Comparison of ENCODE assay signal across 13 cellular contexts in genomic region chr1:155131285-155131684, GRCh38. TPM values are rescaled to one million over a fixed set of nuclear protein-coding genes. Genes with fewer than 3 reads are reported as not detected.
DNase-seq lines count a peak whose midpoint lies in the region; ATAC-seq and TF ChIP-seq lines count a peak whose summit lies in the region.
"Had no signal": no experiment of that assay in that cellular context is flagged by ENCODE, and none has a peak within 500 bp of the region (broad histone marks: within the 10 kb centered on the region; RNA-seq: fewer than 3 reads in every experiment).

No MANE protein-coding gene starts in this region.

- 65% methylated on average over 8 of the region's 8 CpGs for WGBS in right cardiac atrium
- no CpG with 5 or more reads among the region's 8 CpGs for WGBS in neuronal stem cell (ENCODE audit: extremely low coverage in 2 of 2, insufficient read length in 2 of 2, insufficient replicate concordance in 1 of 2), 2 donors

- H3K27me3 ChIP-seq in right cardiac atrium (ENCODE audit: control insufficient read depth, insufficient read depth) (no peaks in the 10 kb centered on the region), neuronal stem cell (ENCODE audit: control insufficient read depth in 3 of 3, insufficient read depth in 3 of 3, low read depth in 1 of 3, low read length in 3 of 3) (peaks cover 5 to 41% (median 37%) of the 10 kb centered on the region in 3 experiments)
- H3K27me3 ChIP-seq in effector memory CD4-positive, alpha-beta T cell (replicated peaks; ENCODE audit: control insufficient read depth, insufficient read depth, low read length, poor library complexity, severe bottlenecking): peaks cover 9% of the 10 kb centered on the region

- CTCF ChIA-PET in MCF 10A (lab: Yijun Ruan, JAX): interaction anchor here (0.8 to 14.0 kb wide), 9 partner anchors 9 to 96 kb away, joined by 3 to 161 read pairs (median 9); partner anchors contain the start of gene KRTCAP2

- H3K27ac Mint-ChIP-seq in MCF 10A (ENCODE audit: low read depth, unreplicated experiment): no peak overlapping the region
- H3K27ac Mint-ChIP-seq: activated CD4-positive, alpha-beta memory T cell treated with anti-CD3 and anti-CD28 coated beads for 36 hours had no signal

- peak overlapping the region; percentile 99 for H3K27ac ChIP-seq in 22Rv1
- H3K27ac ChIP-seq in right cardiac atrium (ENCODE audit: low read length): peak overlapping the region; percentile 49
- no peak overlapping the region for H3K27ac ChIP-seq in neuronal stem cell (replicated peaks; ENCODE audit: low read length)
- H3K27ac ChIP-seq in effector memory CD4-positive, alpha-beta T cell (ENCODE audit: insufficient read depth, low read length, poor library complexity, severe bottlenecking): no peak overlapping the region

- H3K36me3 ChIP-seq in neuronal stem cell (replicated peaks in 1 of 2; ENCODE audit: control insufficient read depth in 2 of 2, insufficient read depth in 2 of 2, low read length in 2 of 2): peaks cover 0 to 5% of the 10 kb centered on the region in 2 donors
- H3K36me3 ChIP-seq in effector memory CD4-positive, alpha-beta T cell (ENCODE audit: control insufficient read depth, insufficient read depth, low read length): no peaks in the 10 kb centered on the region

- no peak for ATAC-seq in right cardiac atrium

- BruUV-seq in MCF 10A (replicated peaks; lab: Mats Ljungman, UMichigan): no TSS peak

- no peak overlapping the region for H3K18ac ChIP-seq in neuronal stem cell (ENCODE audit: low read length)

- no peak overlapping the region for H4K8ac ChIP-seq in neuronal stem cell (ENCODE audit: low read depth, low read length)

- H3K4me1 Mint-ChIP-seq in MCF 10A (ENCODE audit: insufficient read depth, unreplicated experiment): peaks cover 59% of the 10 kb centered on the region

- no peak overlapping the region for H3K4ac ChIP-seq in neuronal stem cell (ENCODE audit: low read length)

- peak overlapping the region; percentile 41 for H3K14ac ChIP-seq in neuronal stem cell (ENCODE audit: low read length)

- H2AK5ac ChIP-seq in neuronal stem cell (ENCODE audit: low read depth, low read length): no peak overlapping the region

- H3K4me3 ChIP-seq in right cardiac atrium (ENCODE audit: low read length): peak overlapping the region; percentile 79
- H3K4me3 ChIP-seq in neuronal stem cell (ENCODE audit: low read length in 2 of 2): peak overlapping the region in 1 of 2 donors; percentile 11
- no peak overlapping the region for H3K4me3 ChIP-seq in effector memory CD4-positive, alpha-beta T cell (ENCODE audit: insufficient read depth, low read depth, low read length, poor library complexity, severe bottlenecking)

- H2BK15ac ChIP-seq in neuronal stem cell (ENCODE audit: low read length): no peak overlapping the region

- no peaks in the 10 kb centered on the region for H3K9me3 ChIP-seq in right cardiac atrium (ENCODE audit: control insufficient read depth, low read length)
- peaks cover 0 to 2% of the 10 kb centered on the region in 2 donors for H3K9me3 ChIP-seq in neuronal stem cell (replicated peaks in 1 of 2; ENCODE audit: control insufficient read depth in 2 of 2, insufficient read depth in 1 of 2, low read depth in 1 of 2, low read length in 2 of 2)
- H3K9me3 ChIP-seq in effector memory CD4-positive, alpha-beta T cell (ENCODE audit: control insufficient read depth, low read length): no peaks in the 10 kb centered on the region

- no peak overlapping the region for H4K91ac ChIP-seq in neuronal stem cell (ENCODE audit: low read depth, low read length, poor library complexity)

- H3K27me3 Mint-ChIP-seq in MCF 10A (ENCODE audit: insufficient read depth, unreplicated experiment): no peaks in the 10 kb centered on the region

- TF ChIP-seq CTCF in 22Rv1 (IDR thresholded peaks at IDR 0.05) (no peak), MCF 10A (IDR thresholded peaks at IDR 0.05; ENCODE audit: unreplicated experiment) (no peak), GM13976 (IDR thresholded peaks at IDR 0.05; ENCODE audit: borderline replicate concordance, control extremely low read depth, extremely low read depth, insufficient read depth, missing control alignments) (no peak)

- peak overlapping the region; percentile 61 for H3K9ac ChIP-seq in neuronal stem cell (ENCODE audit: low read depth, low read length, poor library complexity)

- POLR2A ChIA-PET in MCF 10A (lab: Yijun Ruan, JAX): interaction anchor here (3.4 to 8.1 kb wide), 5 partner anchors 34 to 158 kb away, joined by 22 to 75 read pairs (median 66); partner anchors contain the start of genes ADAM15, CKS1B, KRTCAP2 and SHC1

- no peak overlapping the region for H3K23ac ChIP-seq in neuronal stem cell (ENCODE audit: low read depth, low read length, poor library complexity)

- no peaks in the 10 kb centered on the region for H3K9me3 Mint-ChIP-seq in MCF 10A (ENCODE audit: unreplicated experiment)
- H3K9me3 Mint-ChIP-seq: activated CD4-positive, alpha-beta memory T cell treated with anti-CD3 and anti-CD28 coated beads for 36 hours had no signal

- peak overlapping the region; percentile 100 for H3K4me3 Mint-ChIP-seq in MCF 10A (ENCODE audit: unreplicated experiment)
- H3K4me3 Mint-ChIP-seq: activated CD4-positive, alpha-beta memory T cell treated with anti-CD3 and anti-CD28 coated beads for 36 hours had no signal

- peaks cover 81% of the 10 kb centered on the region for H3K36me3 Mint-ChIP-seq in MCF 10A (ENCODE audit: insufficient read depth, unreplicated experiment)

- H3K4me2 ChIP-seq in neuronal stem cell (ENCODE audit: insufficient read depth, low read length, poor library complexity, severe bottlenecking): no peak overlapping the region

- H2BK12ac ChIP-seq in neuronal stem cell (ENCODE audit: low read length): no peak overlapping the region

- DNase-seq in MCF 10A (ENCODE audit: unreplicated experiment): no peak
- peak; percentile 43 to 78 (median 68) for DNase-seq in right cardiac atrium
- no peak for DNase-seq in neuronal stem cell (ENCODE audit: low spot score)
- no peak for DNase-seq in AML-193 (lab: John Stamatoyannopoulos, UW)
- DNase-seq in GM13976 (ENCODE audit: low spot score): no peak
- no peak for DNase-seq in effector memory CD4-positive, alpha-beta T cell
- DNase-seq in DMS114 treated with DMSO at 0.1 percent for 48 hours (lab: John Stamatoyannopoulos, UW; ENCODE audit: unreplicated experiment): no peak
- DNase-seq: activated CD4-positive, alpha-beta memory T cell treated with anti-CD3 and anti-CD28 coated beads for 36 hours; activated gamma-delta T cell treated with Interleukin-2 at 50 U/mL for 16 hours; NCI-H1105 treated with DMSO at 0.1 percent for 48 hours; NCI-H510A treated with DMSO at 0.1 percent for 48 hours; RPMI8226 had no signal

- H2AFZ ChIP-seq in neuronal stem cell (ENCODE audit: low read length): no peak overlapping the region

- H3K79me1 ChIP-seq in neuronal stem cell (ENCODE audit: low read depth, low read length): no peaks in the 10 kb centered on the region

- peaks cover 3% of the 10 kb centered on the region for H3K4me1 ChIP-seq in right cardiac atrium (ENCODE audit: control insufficient read depth, insufficient read depth, low read length)
- peaks cover 33 to 41% of the 10 kb centered on the region in 2 donors for H3K4me1 ChIP-seq in neuronal stem cell (ENCODE audit: control insufficient read depth in 2 of 2, insufficient read depth in 1 of 2, low read depth in 1 of 2, low read length in 2 of 2)
- H3K4me1 ChIP-seq in effector memory CD4-positive, alpha-beta T cell (ENCODE audit: control insufficient read depth, insufficient read depth, low read length, poor library complexity, severe bottlenecking): peaks cover 45% of the 10 kb centered on the region

- no peak overlapping the region for H2BK5ac ChIP-seq in neuronal stem cell (ENCODE audit: low read length)

- in situ Hi-C loops in GM13976 (cut with MboI; ENCODE audit: low sequenced_read_pairs, unreplicated experiment): no loop called here

- intact Hi-C loops in MCF 10A (cut with micrococcal nuclease): no loop called here
- intact Hi-C loops in right cardiac atrium (cut with DNase I): no loop called here

- H2BK120ac ChIP-seq in neuronal stem cell (ENCODE audit: low read depth, low read length): no peak overlapping the region

RNA-seq across cellular contexts. Expression of gene EFNA1, which starts 3.6 kb away (rescaled TPM):
- 38.9 and 42.3 TPM in 2 replicates for total RNA-seq in MCF 10A (2022)
- 10 to 100 TPM; 25.4 to 41.4 (median 36.4) TPM for total RNA-seq in right cardiac atrium
- polyA plus RNA-seq in right cardiac atrium: 28.8 TPM
- 3.6 TPM for polyA plus RNA-seq in neuronal stem cell (2013, experiment 1 of 2)
- polyA plus RNA-seq in neuronal stem cell (2013, experiment 2 of 2): 4.3 TPM

RNA-seq across cellular contexts. Expression of gene SLC50A1, which starts 4.4 kb away (rescaled TPM):
- total RNA-seq in MCF 10A (2022) (91.2 and 97.8 TPM in 2 replicates), right cardiac atrium (10 to 100 TPM in 2 of 4 donors, 1 to 10 TPM in 2; 8.1 to 10.1 (median 9.3) TPM)
- polyA plus RNA-seq in right cardiac atrium: 13.6 TPM
- 37.1 TPM for polyA plus RNA-seq in neuronal stem cell (2013, experiment 1 of 2)
- polyA plus RNA-seq in neuronal stem cell (2013, experiment 2 of 2): 36.6 TPM

RNA-seq across cellular contexts. Expression of gene DPM3, which starts 9.0 kb away (rescaled TPM):
- total RNA-seq in MCF 10A (2022) (79.7 and 86.4 TPM in 2 replicates), right cardiac atrium (10 to 100 TPM; 71.2 to 81.6 (median 74.6) TPM)
- polyA plus RNA-seq in right cardiac atrium: 186 TPM
- polyA plus RNA-seq in neuronal stem cell (2013, experiment 1 of 2): 309 TPM
- 297 TPM for polyA plus RNA-seq in neuronal stem cell (2013, experiment 2 of 2)

RNA-seq across cellular contexts. Expression of gene KRTCAP2, which starts 41.8 kb away (rescaled TPM):
- total RNA-seq in MCF 10A (2022) (313 and 383 TPM in 2 replicates), right cardiac atrium (100 to 1,000 TPM; 122 to 150 (median 130) TPM)
- polyA plus RNA-seq in right cardiac atrium: 217 TPM
- 210 TPM for polyA plus RNA-seq in neuronal stem cell (2013, experiment 1 of 2)
- 197 TPM for polyA plus RNA-seq in neuronal stem cell (2013, experiment 2 of 2)

RNA-seq across cellular contexts. Expression of gene TRIM46, which starts 42.4 kb away (rescaled TPM):
- total RNA-seq in MCF 10A (2022) (0.21 and 0.32 TPM in 2 replicates), right cardiac atrium (under 1 TPM; 0.17 to 0.37 (median 0.26) TPM)
- 0.18 TPM for polyA plus RNA-seq in right cardiac atrium
- polyA plus RNA-seq in neuronal stem cell (2013, experiment 1 of 2): 7.5 TPM
- polyA plus RNA-seq in neuronal stem cell (2013, experiment 2 of 2): 7.4 TPM

Comparison
In these comparisons a context has a peak if more than half of its experiments do, and no peak if none do; other contexts are left out.
1. H3K27ac ChIP-seq: peak in 22Rv1 (single experiment) and right cardiac atrium (single experiment); none in neuronal stem cell (single experiment) and effector memory CD4-positive, alpha-beta T cell (single experiment).
2. DNase-seq: peak in right cardiac atrium (3 of 3); none in MCF 10A (single experiment), neuronal stem cell (single experiment), AML-193 (0 of 2), GM13976 (single experiment), effector memory CD4-positive, alpha-beta T cell (0 of 3) and DMS114 treated with DMSO at 0.1 percent for 48 hours (single experiment).